Comparison of ENCODE assay signal across 12 cellular contexts in the genomic region with DNA sequence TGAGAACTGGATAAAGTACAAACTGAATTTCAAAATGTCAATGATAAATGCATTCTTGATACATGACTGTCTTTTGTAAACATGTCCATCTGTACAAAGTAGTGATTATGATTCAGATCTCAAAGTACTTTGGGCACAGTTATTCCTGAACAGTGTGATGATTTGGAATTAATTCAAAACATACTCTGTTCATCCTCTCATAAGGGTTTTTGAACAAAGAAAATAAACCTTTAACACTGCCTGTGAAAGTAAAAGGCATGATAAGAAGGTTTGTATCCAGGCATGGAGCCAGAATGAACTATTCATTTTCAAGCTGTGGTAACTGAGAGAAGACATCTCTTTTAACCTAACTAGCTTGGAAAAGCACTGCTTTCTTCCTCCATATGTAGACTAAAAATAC.
A peak's percentile ranks its signal among the peaks of the same experiment; 100 is the strongest.
DNase-seq lines count a peak whose midpoint lies in the region; ATAC-seq and TF ChIP-seq lines count a peak whose summit lies in the region.
"Had no signal": no experiment of that assay in that cellular context is flagged by ENCODE, and none has a peak within 500 bp of the region (broad histone marks: within the 10 kb centered on the region; RNA-seq: fewer than 3 reads in every experiment).

No MANE protein-coding gene starts in this region.

- no peaks in the 10 kb centered on the region for H3K9me2 ChIP-seq in MM.1S (replicated peaks; ENCODE audit: insufficient read depth, low read length)

- 0 out of 2 replicates have a peak overlapping the region, but pooled peaks have one; percentile 63 for H2AFZ ChIP-seq in MM.1S (ENCODE audit: low read length)

- H3K4me3 ChIP-seq in MM.1S (ENCODE audit: low read length) (no peak overlapping the region; the same call in 1 of the 2 replicates), brain microvascular endothelial cell (ENCODE audit: low read depth, low read length) (no peak overlapping the region)
- H3K4me3 ChIP-seq: colonic mucosa had no signal

- no peaks in the 10 kb centered on the region for H3K4me1 ChIP-seq in MM.1S (ENCODE audit: low read length)
- H3K4me1 ChIP-seq: colonic mucosa had no signal

- H3K36me3 ChIP-seq in MM.1S (replicated peaks; ENCODE audit: insufficient read depth, low read length) (no peaks in the 10 kb centered on the region), brain microvascular endothelial cell (replicated peaks) (no peaks in the 10 kb centered on the region)
- H3K36me3 ChIP-seq: colonic mucosa, thoracic aorta had no signal

- no peaks in the 10 kb centered on the region for H4K20me1 ChIP-seq in MM.1S (ENCODE audit: insufficient read depth, low read length)

- ATAC-seq in HG02885 (IDR thresholded peaks at IDR 0.05; ENCODE audit: poor library complexity, unreplicated experiment) (no peak), HG02623 (IDR thresholded peaks at IDR 0.05; ENCODE audit: unreplicated experiment) (no peak)

- peak overlapping the region; percentile 72; the same call in 1 of the 2 replicates for H3K4me2 ChIP-seq in MM.1S (ENCODE audit: low read depth, low read length)

- DNase-seq in MM.1S (no peak), brain microvascular endothelial cell (peak; percentile 47), inferior parietal cortex (ENCODE audit: extremely low spot score) (peak; percentile 28), smooth muscle cell of the brain vasculature (ENCODE audit: low read depth, low spot score) (peak; percentile 54)
- no peak for DNase-seq in activated T-cell treated with anti-CD3 and anti-CD28 coated beads, Interleukin-2, amount 50 U/mL, for 1 hour
- DNase-seq: activated effector memory CD4-positive, alpha-beta T cell treated with anti-CD3 and anti-CD28 coated beads, Interleukin-2, amount 50 U/mL, for 16 hours; colonic mucosa; COR-L47; NCI-H1694 treated with DMSO at 0.1 percent for 48 hours had no signal

- H3K9me3 ChIP-seq in MM.1S (replicated peaks; ENCODE audit: insufficient read depth, low read length): no peaks in the 10 kb centered on the region
- H3K9me3 ChIP-seq: colonic mucosa, thoracic aorta had no signal

- H3K27ac ChIP-seq in MM.1S (ENCODE audit: low read length) (peak overlapping the region; percentile 79; the same call in 1 of the 2 replicates), brain microvascular endothelial cell (peak overlapping the region; percentile 29)
- H3K27ac ChIP-seq: colonic mucosa, thoracic aorta had no signal

- 0 out of 2 replicates have a peak overlapping the region, but pooled peaks have one; percentile 15 for H3K9ac ChIP-seq in MM.1S (ENCODE audit: low read length)

- H3K27me3 ChIP-seq in MM.1S (replicated peaks; ENCODE audit: insufficient read depth, low read length): no peaks in the 10 kb centered on the region
- H3K27me3 ChIP-seq in brain microvascular endothelial cell (replicated peaks): no peaks in the 10 kb centered on the region
- H3K27me3 ChIP-seq: colonic mucosa had no signal

- peaks cover 11% of the 10 kb centered on the region; the same call in 1 of the 2 replicates for H3F3A ChIP-seq in MM.1S (ENCODE audit: insufficient read depth, low read length)

- no peaks in the 10 kb centered on the region for H3K79me2 ChIP-seq in MM.1S (ENCODE audit: low read length)

- TF ChIP-seq CTCF in MM.1S (IDR thresholded peaks at IDR 0.05; ENCODE audit: low read length): no peak
- no peak for TF ChIP-seq CTCF in brain microvascular endothelial cell (IDR thresholded peaks at IDR 0.05; ENCODE audit: low read depth, low read length, missing control alignments)

- in situ Hi-C loops in brain microvascular endothelial cell (cut with HindIII; ENCODE audit: low pct_ligation_motif_present, low sequenced_read_pairs): no loop called here

Comparison
In these comparisons a context has a peak if more than half of its experiments do, and no peak if none do; other contexts are left out.
1. DNase-seq: peak in brain microvascular endothelial cell (single experiment), inferior parietal cortex (single experiment) and smooth muscle cell of the brain vasculature (single experiment); none in MM.1S (single experiment) and activated T-cell treated with anti-CD3 and anti-CD28 coated beads, Interleukin-2, amount 50 U/mL, for 1 hour (single experiment).